Comparison of ENCODE assay signal across 20 cellular contexts in the genomic region with DNA sequence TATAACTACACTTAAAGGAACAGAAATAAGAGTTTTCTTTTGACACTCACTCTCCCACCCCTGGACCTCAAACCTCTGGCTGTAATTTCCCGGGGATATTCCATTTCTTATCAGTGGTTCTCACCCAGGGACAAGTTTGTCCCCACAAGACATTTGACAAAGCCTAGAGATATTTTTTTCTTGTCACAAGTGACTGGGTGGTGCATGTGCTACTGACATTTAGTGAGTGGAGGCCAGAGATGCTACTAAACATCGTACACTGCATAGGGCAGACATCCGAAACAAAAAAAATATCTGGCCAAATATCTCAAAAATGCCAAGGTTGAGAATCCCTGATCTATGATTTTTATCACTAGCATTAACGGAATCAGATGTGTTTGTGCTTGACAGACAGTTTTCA.
DNase-seq lines count a peak whose midpoint lies in the region; ATAC-seq and TF ChIP-seq lines count a peak whose summit lies in the region.
"Had no signal": no experiment of that assay in that cellular context is flagged by ENCODE, and none has a peak within 500 bp of the region (broad histone marks: within the 10 kb centered on the region; RNA-seq: fewer than 3 reads in every experiment).

No MANE protein-coding gene starts in this region.

- TF ChIP-seq POLR2A in heart left ventricle (IDR thresholded peaks at IDR 0.05) = no peak
- TF ChIP-seq POLR2A in spleen (IDR thresholded peaks at IDR 0.05) = no peak

- H3K9me3 ChIP-seq in right atrium auricular region (no peaks in the 10 kb centered on the region), heart left ventricle (no peaks in the 10 kb centered on the region), left ventricle myocardium inferior (replicated peaks) (no peaks in the 10 kb centered on the region), spleen (no peaks in the 10 kb centered on the region)
- H3K9me3 ChIP-seq: A549; BLaER1 treated with 17β-estradiol and CSF1 and Interleukin-3, amounts not matched to agents 10 nM and 100 nM; Caco-2 had no signal

- peaks cover 0 to 35% of the 10 kb centered on the region in 2 donors for H3K4me1 ChIP-seq in right atrium auricular region
- H3K4me1 ChIP-seq in heart left ventricle = peaks cover 0 to 28% (median 7%) of the 10 kb centered on the region in 12 donors
- peaks cover 32% of the 10 kb centered on the region for H3K4me1 ChIP-seq in left ventricle myocardium inferior
- H3K4me1 ChIP-seq in spleen = peaks cover 11 to 43% (median 18%) of the 10 kb centered on the region in 6 donors
- H3K4me1 ChIP-seq: A549, Caco-2 had no signal

- no peak for DNase-seq in Right ventricle myocardium inferior (ENCODE audit: missing footprints)
- no peak for DNase-seq in right atrium auricular region (ENCODE audit: low spot score)
- DNase-seq in heart left ventricle = no peak
- DNase-seq in left ventricle myocardium inferior = no peak
- no peak for DNase-seq in left lobe of liver (ENCODE audit: low spot score)
- DNase-seq in spleen = no peak
- no peak for DNase-seq in MCF 10A (ENCODE audit: unreplicated experiment)
- no peak for DNase-seq in dermis blood vessel endothelial cell
- DNase-seq: AML-193; Caco-2; Calu3; CD4-positive, alpha-beta T cell; CD8-positive, alpha-beta T cell; DMS79 treated with DMSO at 0.1 percent for 48 hours; GF-D8 had no signal

- H3K9me3 Mint-ChIP-seq in MCF 10A (ENCODE audit: unreplicated experiment) = no peaks in the 10 kb centered on the region
- H3K9me3 Mint-ChIP-seq: CD8-positive, alpha-beta T cell had no signal

- H3K27ac Mint-ChIP-seq in MCF 10A (ENCODE audit: low read depth, unreplicated experiment) = no peak overlapping the region
- H3K27ac Mint-ChIP-seq: B cell; CD4-positive, alpha-beta T cell; CD8-positive, alpha-beta T cell had no signal

- H3K4me3 Mint-ChIP-seq in MCF 10A (ENCODE audit: unreplicated experiment) = no peak overlapping the region
- H3K4me3 Mint-ChIP-seq: B cell; CD4-positive, alpha-beta T cell; CD8-positive, alpha-beta T cell had no signal

- WGBS in heart left ventricle, 4 donors = 49 to 60% (median 52%) methylated on average over 4 of the region's 4 CpGs
- 44 to 75% (median 58%) methylated on average over 4 of the region's 4 CpGs for whole genome bisulfite sequencing in spleen, 5 donors

- H3K27me3 Mint-ChIP-seq in MCF 10A (ENCODE audit: insufficient read depth, unreplicated experiment) = no peaks in the 10 kb centered on the region
- H3K27me3 Mint-ChIP-seq: B cell; CD4-positive, alpha-beta T cell had no signal

- no peak overlapping the region for H3K4me3 ChIP-seq in right atrium auricular region
- no peak overlapping the region for H3K4me3 ChIP-seq in heart left ventricle
- H3K4me3 ChIP-seq in left ventricle myocardium inferior = no peak overlapping the region
- no peak overlapping the region for H3K4me3 ChIP-seq in spleen
- H3K4me3 ChIP-seq: A549; BLaER1 treated with 17β-estradiol and CSF1 and Interleukin-3, amounts not matched to agents 10 nM and 100 nM had no signal

- no peaks in the 10 kb centered on the region for H3K36me3 Mint-ChIP-seq in MCF 10A (ENCODE audit: insufficient read depth, unreplicated experiment)
- H3K36me3 Mint-ChIP-seq: CD8-positive, alpha-beta T cell had no signal

- CTCF ChIA-PET in MCF 10A (lab: Yijun Ruan, JAX) = interaction anchor here (0.6 to 0.7 kb wide), 2 partner anchors 13 to 91 kb away, joined by 3 read pairs; no protein-coding TSS in a partner anchor

- ATAC-seq in Right ventricle myocardium inferior (peak; percentile 40), heart left ventricle (peak in 3 of 4 donors; percentile 20 to 70 (median 49)), left lobe of liver (peak; percentile 27)
- ATAC-seq: A549; CD8-positive, alpha-beta T cell had no signal

- intact Hi-C loops in Right ventricle myocardium inferior (cut with DNase I) (loop anchor here (5.0 kb wide), 1 partner anchor 113 kb away; no protein-coding TSS in a partner anchor), heart left ventricle (cut with DNase I) (loop anchor here in 4 of 10 donors (10.0 kb wide), 2 partner anchors 101 to 111 kb away; no protein-coding TSS in a partner anchor), left ventricle myocardium inferior (cut with micrococcal nuclease) (no loop called here), spleen (cut with DNase I; ENCODE audit: low total_unique reads) (no loop called here), MCF 10A (cut with micrococcal nuclease) (no loop called here)

- H3K4me1 Mint-ChIP-seq in MCF 10A (ENCODE audit: insufficient read depth, unreplicated experiment) = peaks cover 6% of the 10 kb centered on the region
- H3K4me1 Mint-ChIP-seq: B cell had no signal

- TF ChIP-seq CTCF in right atrium auricular region (IDR thresholded peaks at IDR 0.05) (no peak), heart left ventricle (IDR thresholded peaks at IDR 0.05) (no peak), left ventricle myocardium inferior (IDR thresholded peaks at IDR 0.05; ENCODE audit: borderline replicate concordance) (no peak), spleen (IDR thresholded peaks at IDR 0.05 in 8 of 11, conservative IDR thresholded peaks at IDR 0.05 in 3 of 11) (no peak), MCF 10A (IDR thresholded peaks at IDR 0.05; ENCODE audit: unreplicated experiment) (no peak)

- H3K27ac ChIP-seq in right atrium auricular region = peak overlapping the region in 1 of 2 donors; percentile 42
- H3K27ac ChIP-seq in heart left ventricle = no peak overlapping the region
- H3K27ac ChIP-seq in left ventricle myocardium inferior (replicated peaks) = no peak overlapping the region
- peak overlapping the region in 5 of 8 donors; percentile 3 to 46 (median 27) for H3K27ac ChIP-seq in spleen
- H3K27ac ChIP-seq: 22Rv1; A549; BLaER1 treated with 17β-estradiol and CSF1 and Interleukin-3, amounts not matched to agents 10 nM and 100 nM; C4-2B had no signal

- H3K36me3 ChIP-seq in right atrium auricular region (no peaks in the 10 kb centered on the region), heart left ventricle (no peaks in the 10 kb centered on the region), left ventricle myocardium inferior (no peaks in the 10 kb centered on the region), spleen (no peaks in the 10 kb centered on the region)
- H3K36me3 ChIP-seq: BLaER1 treated with 17β-estradiol and CSF1 and Interleukin-3, amounts not matched to agents 10 nM and 100 nM had no signal

- H3K27me3 ChIP-seq in right atrium auricular region = no peaks in the 10 kb centered on the region
- H3K27me3 ChIP-seq in heart left ventricle = no peaks in the 10 kb centered on the region
- no peaks in the 10 kb centered on the region for H3K27me3 ChIP-seq in left ventricle myocardium inferior (ENCODE audit: low read depth)
- no peaks in the 10 kb centered on the region for H3K27me3 ChIP-seq in spleen (replicated peaks in 1 of 7)
- H3K27me3 ChIP-seq: BLaER1 treated with 17β-estradiol and CSF1 and Interleukin-3, amounts not matched to agents 10 nM and 100 nM had no signal

- no TSS peak for BruUV-seq in MCF 10A (replicated peaks; lab: Mats Ljungman, UMichigan)

- POLR2A ChIA-PET in MCF 10A (lab: Yijun Ruan, JAX) = no interaction called here

Comparison
In these comparisons a context has a peak if more than half of its experiments do, and no peak if none do; other contexts are left out.
1. H3K27ac ChIP-seq: peak in spleen (5 of 8); none in heart left ventricle (0 of 12) and left ventricle myocardium inferior (single experiment).
2. Peak in every context shown above with its lines, with median percentiles within 50 percentile points of each other: ATAC-seq.